ENCODE assay signal across 9 cellular contexts in the genomic region with DNA sequence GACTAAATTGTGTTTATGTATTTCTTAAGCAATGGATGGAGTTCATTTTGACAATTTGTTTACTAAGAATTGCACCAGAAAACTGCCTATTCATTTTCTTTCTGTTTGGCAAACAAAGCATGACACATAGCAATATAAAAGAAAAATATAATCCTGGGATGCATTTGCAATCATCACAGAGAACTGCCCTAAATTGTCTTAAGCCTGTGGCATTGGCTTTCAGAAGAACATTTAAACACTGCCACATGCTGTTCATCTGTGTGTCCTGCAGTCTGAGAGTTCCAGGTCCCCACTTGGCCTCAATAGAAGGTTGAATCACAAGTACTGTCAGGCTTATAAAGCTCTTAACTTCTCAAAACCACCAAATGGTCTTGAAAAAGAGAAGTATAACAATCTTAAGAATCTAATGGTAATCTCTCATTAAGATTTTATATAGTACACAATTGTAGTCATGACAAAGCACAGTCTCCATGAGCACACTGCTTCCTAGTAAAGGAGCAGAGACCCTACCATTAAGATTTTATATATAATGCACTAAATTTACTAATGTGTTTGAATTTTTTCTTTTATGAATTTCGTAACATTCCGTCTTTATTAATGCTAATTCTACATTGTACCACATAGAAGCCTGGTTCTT. TPM values are rescaled to one million over a fixed set of nuclear protein-coding genes. Genes with fewer than 3 reads are reported as not detected.
DNase-seq lines count a peak whose midpoint lies in the region; ATAC-seq, FAIRE-seq and TF ChIP-seq lines count a peak whose summit lies in the region.
"Had no signal": no experiment of that assay in that cellular context is flagged by ENCODE, and none has a peak within 500 bp of the region (broad histone marks: within the 10 kb centered on the region; RNA-seq: fewer than 3 reads in every experiment).

No MANE protein-coding gene starts in this region.

- no peak overlapping the region for H3K27ac Mint-ChIP-seq in stimulated activated effector memory CD8-positive, alpha-beta T cell treated with anti-CD3 and anti-CD28 coated beads, Interleukin-12 subunit alpha, Interleukin-12 subunit beta, amount 100 ng/mL, for 72 hours

- H3K36me3 Mint-ChIP-seq in stimulated activated effector memory CD8-positive, alpha-beta T cell treated with anti-CD3 and anti-CD28 coated beads, Interleukin-12 subunit alpha, Interleukin-12 subunit beta, amount 100 ng/mL, for 72 hours, result no peaks in the 10 kb centered on the region

- no peak for TF ChIP-seq POLR2A in HCT116 (IDR thresholded peaks at IDR 0.05; ENCODE audit: borderline replicate concordance, extremely low read depth, insufficient read depth, insufficient read length)

- peak; percentile 65 for FAIRE-seq in colon (lab: Jason Lieb, UNC)
- FAIRE-seq: G401.6 had no signal

- CTCF ChIA-PET in HCT116 (lab: Charles Lee), result interaction anchor here (0.7 to 2.1 kb wide), 5 partner anchors 12 to 445 kb away, joined by 3 to 8 read pairs (median 4); no protein-coding TSS in a partner anchor

- peak; percentile 91 for TF ChIP-seq RAD21 in HCT116 (IDR thresholded peaks at IDR 0.05; ENCODE audit: low read depth)

- H3K4me1 ChIP-seq in HCT116 (ENCODE audit: control insufficient read depth in 1 of 2, insufficient read depth in 2 of 2, low read length in 2 of 2), result peaks cover 0 to 7% of the 10 kb centered on the region in 2 experiments; a peak in 2 of 4 replicates

- H3K9me2 ChIP-seq in HCT116 (ENCODE audit: insufficient read depth), result no peaks in the 10 kb centered on the region

- H3K79me2 ChIP-seq in HCT116 (ENCODE audit: insufficient read depth, low read length), result no peaks in the 10 kb centered on the region

- H3K9ac ChIP-seq in HCT116 (ENCODE audit: low read length), result no peak overlapping the region

- H3K27me3 ChIP-seq in HCT116 (ENCODE audit: insufficient read depth, low read length), result no peaks in the 10 kb centered on the region

- DNase-seq in activated CD4-positive, CD25-positive, alpha-beta regulatory T cell treated with anti-CD3 and anti-CD28 coated beads, Interleukin-2, amount 50 U/mL, for 16 hours (ENCODE audit: low read depth, low spot score), result peak; percentile 5
- DNase-seq in activated CD4-positive, CD25-positive, alpha-beta regulatory T cell treated with anti-CD3 and anti-CD28 coated beads, Interleukin-2, amount 50 U/mL, for 72 hours, result no peak
- peak; percentile 54 for DNase-seq in HCT116 (ENCODE audit: low read depth, low spot score)
- DNase-seq in MV-4-11 (lab: John Stamatoyannopoulos, UW), result peak; percentile 88
- DNase-seq in T1000 (lab: John Stamatoyannopoulos, UW), result peak; percentile 11
- peak; percentile 75 for DNase-seq in left kidney (ENCODE audit: low read depth, low spot score)
- no peak for DNase-seq in stimulated activated effector memory CD8-positive, alpha-beta T cell treated with anti-CD3 and anti-CD28 coated beads, Interleukin-12 subunit alpha, Interleukin-12 subunit beta, amount 100 ng/mL, for 72 hours (ENCODE audit: low spot score in 2 of 2)

- H3K4me2 ChIP-seq in HCT116 (ENCODE audit: low read length), result no peak overlapping the region

- peak; percentile 79 to 85 (median 84) for TF ChIP-seq CTCF in HCT116 (IDR thresholded peaks at IDR 0.05 in 2 of 3, conservative IDR thresholded peaks at IDR 0.05 in 1 of 3; ENCODE audit: borderline replicate concordance in 1 of 3, insufficient read depth in 1 of 3, low read depth in 2 of 3, low read length in 2 of 3)

- intact Hi-C loops in HCT116 (cut with micrococcal nuclease), result loop anchor here (1.0 to 10.0 kb wide), 4 partner anchors 151 to 898 kb away; a partner anchor contains a TSS

- H3K9me3 ChIP-seq in HCT116 (ENCODE audit: control insufficient read depth in 1 of 2, insufficient read depth in 1 of 2, low read depth in 1 of 2, low read length in 2 of 2), result no peaks in the 10 kb centered on the region

- ATAC-seq in HCT116, result peak; percentile 97
- peak; percentile 84 for ATAC-seq in stimulated activated effector memory CD8-positive, alpha-beta T cell treated with anti-CD3 and anti-CD28 coated beads, Interleukin-12 subunit alpha, Interleukin-12 subunit beta, amount 100 ng/mL, for 72 hours

- no TSS peak for BruUV-seq in HCT116 (replicated peaks; lab: Mats Ljungman, UMichigan)

- no peak overlapping the region for H2AFZ ChIP-seq in HCT116 (ENCODE audit: low read depth, low read length, poor library complexity, severe bottlenecking)

- no peaks in the 10 kb centered on the region for H3K4me1 Mint-ChIP-seq in stimulated activated effector memory CD8-positive, alpha-beta T cell treated with anti-CD3 and anti-CD28 coated beads, Interleukin-12 subunit alpha, Interleukin-12 subunit beta, amount 100 ng/mL, for 72 hours

- no peak overlapping the region for H3K4me3 ChIP-seq in HCT116 (replicated peaks in 1 of 2; ENCODE audit: low read depth in 1 of 2, low read length in 2 of 2)

- no peak overlapping the region for H3K4me3 Mint-ChIP-seq in stimulated activated effector memory CD8-positive, alpha-beta T cell treated with anti-CD3 and anti-CD28 coated beads, Interleukin-12 subunit alpha, Interleukin-12 subunit beta, amount 100 ng/mL, for 72 hours

- H3K27ac ChIP-seq in HCT116 (ENCODE audit: low read depth, low read length), result no peak overlapping the region

- no peaks in the 10 kb centered on the region for H4K20me1 ChIP-seq in HCT116 (ENCODE audit: insufficient read depth)

- H3K9me3 Mint-ChIP-seq in stimulated activated effector memory CD8-positive, alpha-beta T cell treated with anti-CD3 and anti-CD28 coated beads, Interleukin-12 subunit alpha, Interleukin-12 subunit beta, amount 100 ng/mL, for 72 hours, result no peaks in the 10 kb centered on the region

- RAD21 ChIA-PET in HCT116 (lab: Charles Lee; ENCODE audit: low non-redundant PET in 1 of 2, low total read pairs in 2 of 2, uncharacterized antibody in 2 of 2, unreplicated experiment in 2 of 2), result interaction anchor here (0.6 to 1.4 kb wide), 3 partner anchors 151 to 439 kb away, joined by 3 to 4 read pairs (median 3); no protein-coding TSS in a partner anchor

- H3K36me3 ChIP-seq in HCT116 (ENCODE audit: control insufficient read depth in 1 of 2, insufficient read depth in 2 of 2, low read length in 2 of 2), result no peaks in the 10 kb centered on the region

- POLR2A ChIA-PET in HCT116 (lab: Charles Lee), result interaction anchor here (0.6 kb wide), 1 partner anchor 445 kb away, joined by 3 read pairs; no protein-coding TSS in a partner anchor

TF ChIP-seq in HCT116, 20 proteins besides CTCF, POLR2A, EP300 and RAD21:
- TF ChIP-seq EZH2 (IDR thresholded peaks at IDR 0.05), result no peak
- TF ChIP-seq JUND (IDR thresholded peaks at IDR 0.05), result no peak
- TF ChIP-seq ZFX (IDR thresholded peaks at IDR 0.05), result no peak
TF ChIP-seq in HCT116: peak in this region for 0.

RNA-seq across cellular contexts. Expression of a gene that starts 29.9 kb away (rescaled TPM):
- not detected for total RNA-seq in HCT116 (2021; ENCODE audit: unreplicated experiment)
- polyA plus RNA-seq in HCT116 (2012), result not detected in 2 replicates

RNA-seq across cellular contexts. Expression of a gene that starts 33.3 kb away (rescaled TPM):
- not detected for total RNA-seq in HCT116 (2021; ENCODE audit: unreplicated experiment)
- not detected in 2 replicates for polyA plus RNA-seq in HCT116 (2012)

Comparison
In these comparisons a context has a peak if more than half of its experiments do, and no peak if none do; other contexts are left out.
1. DNase-seq: peak in activated CD4-positive, CD25-positive, alpha-beta regulatory T cell treated with anti-CD3 and anti-CD28 coated beads, Interleukin-2, amount 50 U/mL, for 16 hours (single experiment), HCT116 (single experiment), MV-4-11 (single experiment), T1000 (single experiment) and left kidney (single experiment); none in activated CD4-positive, CD25-positive, alpha-beta regulatory T cell treated with anti-CD3 and anti-CD28 coated beads, Interleukin-2, amount 50 U/mL, for 72 hours (single experiment) and stimulated activated effector memory CD8-positive, alpha-beta T cell treated with anti-CD3 and anti-CD28 coated beads, Interleukin-12 subunit alpha, Interleukin-12 subunit beta, amount 100 ng/mL, for 72 hours (0 of 2).